In the genomic region with DNA sequence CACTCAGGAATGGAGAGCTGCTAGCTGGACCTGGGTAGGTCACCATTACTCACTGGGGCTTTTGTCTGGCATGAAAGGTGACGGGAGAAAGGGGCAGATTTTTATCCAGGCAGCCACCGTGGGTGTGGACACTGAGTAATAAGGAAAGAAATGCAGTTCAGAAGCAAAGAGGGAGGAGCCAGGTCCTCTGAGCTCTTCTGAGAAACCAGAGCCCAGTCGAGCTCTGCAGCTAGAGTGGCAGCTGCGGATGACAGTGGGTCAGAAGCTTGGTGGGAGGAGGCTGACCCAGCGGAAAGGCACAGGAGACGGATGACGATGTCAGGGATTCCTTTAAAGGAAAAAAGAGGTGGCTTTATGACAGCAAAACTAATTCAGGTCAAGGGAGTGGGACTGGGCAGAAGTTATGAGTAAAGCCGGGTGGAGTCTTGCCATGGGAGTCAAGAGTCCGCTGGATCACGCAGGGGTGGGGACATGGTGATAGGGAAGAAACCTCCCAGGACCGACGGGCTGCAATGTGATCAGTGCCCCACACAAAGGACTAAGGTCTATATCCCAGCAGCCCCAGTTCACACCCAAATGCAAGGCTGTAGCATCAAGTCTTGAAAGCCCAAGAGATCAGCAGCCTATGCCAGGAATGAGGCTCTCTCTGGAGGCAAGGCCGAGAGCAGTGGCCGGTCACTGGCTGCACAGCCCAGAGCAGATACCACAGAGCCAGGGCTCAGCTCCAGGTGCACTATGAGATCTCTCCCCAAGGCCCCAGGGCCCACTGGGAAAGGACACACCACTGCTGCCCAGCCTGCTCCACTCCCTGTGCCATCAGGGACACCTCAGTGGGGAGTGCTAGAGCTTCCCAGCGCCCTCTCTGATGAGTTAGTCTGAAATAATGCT, we compare ENCODE assay signal across 8 cellular contexts. TPM values are rescaled to one million over a fixed set of nuclear protein-coding genes. Genes with fewer than 3 reads are reported as not detected.
DNase-seq lines count a peak whose midpoint lies in the region; ATAC-seq and TF ChIP-seq lines count a peak whose summit lies in the region.

No MANE protein-coding gene starts in this region.

- in situ Hi-C loops in GM13977 (cut with MboI; ENCODE audit: low pct_unique_long_range_greater_than_20kb, low sequenced_read_pairs, unreplicated experiment): no loop called here

- H3K4me3 Mint-ChIP-seq in Calu3 (ENCODE audit: low read depth, unreplicated experiment): peak overlapping the region; percentile 60
- no peak overlapping the region for H3K4me3 Mint-ChIP-seq in T-helper 2 cell treated with Interferon-gamma antibody and Interleukin-4, amounts not matched to agents 5 μg/mL and 100 μg/mL, for 36 hours

- DNase-seq in Calu3 (peak; percentile 77), fibroblast of the conjunctiva (ENCODE audit: low read depth) (peak; percentile 63), renal cortical epithelial cell (ENCODE audit: low read depth) (peak; percentile 94), GM13977 (ENCODE audit: low spot score) (no peak), T-helper 9 cell (no peak), DMS114 treated with DMSO at 0.1 percent for 48 hours (lab: John Stamatoyannopoulos, UW; ENCODE audit: unreplicated experiment) (no peak)
- peak; percentile 73 for DNase-seq in T-helper 2 cell treated with Interferon-gamma antibody and Interleukin-4, amounts not matched to agents 5 μg/mL and 100 μg/mL, for 36 hours (ENCODE audit: low spot score)

- H3K27ac Mint-ChIP-seq in Calu3 (ENCODE audit: unreplicated experiment): peak overlapping the region; percentile 94
- H3K27ac Mint-ChIP-seq in T-helper 2 cell treated with Interferon-gamma antibody and Interleukin-4, amounts not matched to agents 5 μg/mL and 100 μg/mL, for 36 hours: peak overlapping the region; percentile 80

- H3K4me1 Mint-ChIP-seq in Calu3 (ENCODE audit: low read depth, unreplicated experiment): peaks cover 38% of the 10 kb centered on the region
- peaks cover 28% of the 10 kb centered on the region for H3K4me1 Mint-ChIP-seq in T-helper 2 cell treated with Interferon-gamma antibody and Interleukin-4, amounts not matched to agents 5 μg/mL and 100 μg/mL, for 36 hours (ENCODE audit: low read depth)

- BruUV-seq in Calu3 (replicated peaks; lab: Mats Ljungman, UMichigan): no TSS peak

- H3K36me3 Mint-ChIP-seq in Calu3 (ENCODE audit: insufficient read depth, unreplicated experiment): peaks cover 30% of the 10 kb centered on the region
- peaks cover 8% of the 10 kb centered on the region for H3K36me3 Mint-ChIP-seq in T-helper 2 cell treated with Interferon-gamma antibody and Interleukin-4, amounts not matched to agents 5 μg/mL and 100 μg/mL, for 36 hours (ENCODE audit: low read depth)

- intact Hi-C loops in Calu3 (cut with micrococcal nuclease; ENCODE audit: unreplicated experiment): no loop called here

- H3K27me3 Mint-ChIP-seq in Calu3 (ENCODE audit: unreplicated experiment): no peaks in the 10 kb centered on the region
- no peaks in the 10 kb centered on the region for H3K27me3 Mint-ChIP-seq in T-helper 2 cell treated with Interferon-gamma antibody and Interleukin-4, amounts not matched to agents 5 μg/mL and 100 μg/mL, for 36 hours (ENCODE audit: low read depth)

- TF ChIP-seq CTCF in Calu3 (IDR thresholded peaks at IDR 0.05; ENCODE audit: unreplicated experiment): no peak
- no peak for TF ChIP-seq CTCF in GM13977 (IDR thresholded peaks at IDR 0.05; ENCODE audit: extremely low read depth, insufficient read depth, missing control alignments)

- no peak for ATAC-seq in GM21515 (IDR thresholded peaks at IDR 0.05; ENCODE audit: unreplicated experiment)

- CTCF ChIA-PET in Calu3 (lab: Charles Lee): interaction anchor here (0.6 to 2.2 kb wide), 4 partner anchors 9 to 244 kb away, joined by 5 to 13 read pairs (median 8); no protein-coding TSS in a partner anchor

- H3K9me3 Mint-ChIP-seq in Calu3 (ENCODE audit: low read depth, unreplicated experiment): no peaks in the 10 kb centered on the region
- H3K9me3 Mint-ChIP-seq in T-helper 2 cell treated with Interferon-gamma antibody and Interleukin-4, amounts not matched to agents 5 μg/mL and 100 μg/mL, for 36 hours: no peaks in the 10 kb centered on the region

RNA-seq across cellular contexts. Expression of a gene that starts 6.3 kb away (rescaled TPM):
- total RNA-seq in Calu3 (2022) (32.1 and 34.8 TPM in 2 replicates), renal cortical epithelial cell (1.6 and 9.8 TPM in 2 replicates)

Comparison
In these comparisons a context has a peak if more than half of its experiments do, and no peak if none do; other contexts are left out.
1. DNase-seq: peak in Calu3 (single experiment), T-helper 2 cell treated with Interferon-gamma antibody and Interleukin-4, amounts not matched to agents 5 μg/mL and 100 μg/mL, for 36 hours (single experiment), fibroblast of the conjunctiva (single experiment) and renal cortical epithelial cell (single experiment); none in GM13977 (single experiment), T-helper 9 cell (single experiment) and DMS114 treated with DMSO at 0.1 percent for 48 hours (single experiment).